2 cellular contexts compared by ENCODE assay signal in genomic region chr10:132436861-132437410, GRCh38.
TF ChIP-seq lines count a peak whose summit lies in the region.

No MANE protein-coding gene starts in this region.

TF ChIP-seq in HepG2, 621 proteins besides CTCF, POLR2A, EP300 and RAD21:
- TF ChIP-seq ZNF510 (CRISPR knock-in tag; IDR thresholded peaks at IDR 0.05; ENCODE audit: low read depth) (no peak), ZBTB33 (CRISPR knock-in tag; IDR thresholded peaks at IDR 0.05) (0 out of 2 replicates have a peak, but pooled peaks have one; percentile 27)

TF ChIP-seq in H1, 55 proteins besides CTCF, POLR2A, EP300 and RAD21:
- no peak for TF ChIP-seq CBX5 (IDR thresholded peaks at IDR 0.05; ENCODE audit: low read depth, low read length)
- no peak for TF ChIP-seq NRF1 (IDR thresholded peaks at IDR 0.05; ENCODE audit: low read depth, low read length)
- TF ChIP-seq RBBP5 (IDR thresholded peaks at IDR 0.05; ENCODE audit: borderline replicate concordance, low read depth, low read length) = no peak
- no peak for TF ChIP-seq EGR1 (IDR thresholded peaks at IDR 0.05; ENCODE audit: borderline replicate concordance, low read depth, low read length)
- TF ChIP-seq RXRA (IDR thresholded peaks at IDR 0.05; ENCODE audit: insufficient read depth, low read depth, low read length) = no peak
- TF ChIP-seq POU5F1 (IDR thresholded peaks at IDR 0.05; ENCODE audit: low read depth, low read length) = no peak
- TF ChIP-seq NANOG (IDR thresholded peaks at IDR 0.05; ENCODE audit: insufficient read depth, low read depth, low read length, poor library complexity, severe bottlenecking) = no peak
- TF ChIP-seq CBX8 (IDR thresholded peaks at IDR 0.05; ENCODE audit: borderline replicate concordance, low read depth, low read length) = no peak
- no peak for TF ChIP-seq GABPA (IDR thresholded peaks at IDR 0.05; ENCODE audit: borderline replicate concordance, insufficient read depth, low read length)
- TF ChIP-seq SIX5 (IDR thresholded peaks at IDR 0.05; ENCODE audit: low read depth, low read length) = no peak
- TF ChIP-seq FOSL1 (IDR thresholded peaks at IDR 0.05; ENCODE audit: insufficient read depth, low read depth, low read length) = no peak
- TF ChIP-seq, protein P1, sequence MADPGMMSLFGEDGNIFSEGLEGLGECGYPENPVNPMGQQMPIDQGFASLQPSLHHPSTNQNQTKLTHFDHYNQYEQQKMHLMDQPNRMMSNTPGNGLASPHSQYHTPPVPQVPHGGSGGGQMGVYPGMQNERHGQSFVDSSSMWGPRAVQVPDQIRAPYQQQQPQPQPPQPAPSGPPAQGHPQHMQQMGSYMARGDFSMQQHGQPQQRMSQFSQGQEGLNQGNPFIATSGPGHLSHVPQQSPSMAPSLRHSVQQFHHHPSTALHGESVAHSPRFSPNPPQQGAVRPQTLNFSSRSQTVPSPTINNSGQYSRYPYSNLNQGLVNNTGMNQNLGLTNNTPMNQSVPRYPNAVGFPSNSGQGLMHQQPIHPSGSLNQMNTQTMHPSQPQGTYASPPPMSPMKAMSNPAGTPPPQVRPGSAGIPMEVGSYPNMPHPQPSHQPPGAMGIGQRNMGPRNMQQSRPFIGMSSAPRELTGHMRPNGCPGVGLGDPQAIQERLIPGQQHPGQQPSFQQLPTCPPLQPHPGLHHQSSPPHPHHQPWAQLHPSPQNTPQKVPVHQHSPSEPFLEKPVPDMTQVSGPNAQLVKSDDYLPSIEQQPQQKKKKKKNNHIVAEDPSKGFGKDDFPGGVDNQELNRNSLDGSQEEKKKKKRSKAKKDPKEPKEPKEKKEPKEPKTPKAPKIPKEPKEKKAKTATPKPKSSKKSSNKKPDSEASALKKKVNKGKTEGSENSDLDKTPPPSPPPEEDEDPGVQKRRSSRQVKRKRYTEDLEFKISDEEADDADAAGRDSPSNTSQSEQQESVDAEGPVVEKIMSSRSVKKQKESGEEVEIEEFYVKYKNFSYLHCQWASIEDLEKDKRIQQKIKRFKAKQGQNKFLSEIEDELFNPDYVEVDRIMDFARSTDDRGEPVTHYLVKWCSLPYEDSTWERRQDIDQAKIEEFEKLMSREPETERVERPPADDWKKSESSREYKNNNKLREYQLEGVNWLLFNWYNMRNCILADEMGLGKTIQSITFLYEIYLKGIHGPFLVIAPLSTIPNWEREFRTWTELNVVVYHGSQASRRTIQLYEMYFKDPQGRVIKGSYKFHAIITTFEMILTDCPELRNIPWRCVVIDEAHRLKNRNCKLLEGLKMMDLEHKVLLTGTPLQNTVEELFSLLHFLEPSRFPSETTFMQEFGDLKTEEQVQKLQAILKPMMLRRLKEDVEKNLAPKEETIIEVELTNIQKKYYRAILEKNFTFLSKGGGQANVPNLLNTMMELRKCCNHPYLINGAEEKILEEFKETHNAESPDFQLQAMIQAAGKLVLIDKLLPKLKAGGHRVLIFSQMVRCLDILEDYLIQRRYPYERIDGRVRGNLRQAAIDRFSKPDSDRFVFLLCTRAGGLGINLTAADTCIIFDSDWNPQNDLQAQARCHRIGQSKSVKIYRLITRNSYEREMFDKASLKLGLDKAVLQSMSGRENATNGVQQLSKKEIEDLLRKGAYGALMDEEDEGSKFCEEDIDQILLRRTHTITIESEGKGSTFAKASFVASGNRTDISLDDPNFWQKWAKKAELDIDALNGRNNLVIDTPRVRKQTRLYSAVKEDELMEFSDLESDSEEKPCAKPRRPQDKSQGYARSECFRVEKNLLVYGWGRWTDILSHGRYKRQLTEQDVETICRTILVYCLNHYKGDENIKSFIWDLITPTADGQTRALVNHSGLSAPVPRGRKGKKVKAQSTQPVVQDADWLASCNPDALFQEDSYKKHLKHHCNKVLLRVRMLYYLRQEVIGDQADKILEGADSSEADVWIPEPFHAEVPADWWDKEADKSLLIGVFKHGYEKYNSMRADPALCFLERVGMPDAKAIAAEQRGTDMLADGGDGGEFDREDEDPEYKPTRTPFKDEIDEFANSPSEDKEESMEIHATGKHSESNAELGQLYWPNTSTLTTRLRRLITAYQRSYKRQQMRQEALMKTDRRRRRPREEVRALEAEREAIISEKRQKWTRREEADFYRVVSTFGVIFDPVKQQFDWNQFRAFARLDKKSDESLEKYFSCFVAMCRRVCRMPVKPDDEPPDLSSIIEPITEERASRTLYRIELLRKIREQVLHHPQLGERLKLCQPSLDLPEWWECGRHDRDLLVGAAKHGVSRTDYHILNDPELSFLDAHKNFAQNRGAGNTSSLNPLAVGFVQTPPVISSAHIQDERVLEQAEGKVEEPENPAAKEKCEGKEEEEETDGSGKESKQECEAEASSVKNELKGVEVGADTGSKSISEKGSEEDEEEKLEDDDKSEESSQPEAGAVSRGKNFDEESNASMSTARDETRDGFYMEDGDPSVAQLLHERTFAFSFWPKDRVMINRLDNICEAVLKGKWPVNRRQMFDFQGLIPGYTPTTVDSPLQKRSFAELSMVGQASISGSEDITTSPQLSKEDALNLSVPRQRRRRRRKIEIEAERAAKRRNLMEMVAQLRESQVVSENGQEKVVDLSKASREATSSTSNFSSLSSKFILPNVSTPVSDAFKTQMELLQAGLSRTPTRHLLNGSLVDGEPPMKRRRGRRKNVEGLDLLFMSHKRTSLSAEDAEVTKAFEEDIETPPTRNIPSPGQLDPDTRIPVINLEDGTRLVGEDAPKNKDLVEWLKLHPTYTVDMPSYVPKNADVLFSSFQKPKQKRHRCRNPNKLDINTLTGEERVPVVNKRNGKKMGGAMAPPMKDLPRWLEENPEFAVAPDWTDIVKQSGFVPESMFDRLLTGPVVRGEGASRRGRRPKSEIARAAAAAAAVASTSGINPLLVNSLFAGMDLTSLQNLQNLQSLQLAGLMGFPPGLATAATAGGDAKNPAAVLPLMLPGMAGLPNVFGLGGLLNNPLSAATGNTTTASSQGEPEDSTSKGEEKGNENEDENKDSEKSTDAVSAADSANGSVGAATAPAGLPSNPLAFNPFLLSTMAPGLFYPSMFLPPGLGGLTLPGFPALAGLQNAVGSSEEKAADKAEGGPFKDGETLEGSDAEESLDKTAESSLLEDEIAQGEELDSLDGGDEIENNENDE (IDR thresholded peaks at IDR 0.05; ENCODE audit: insufficient replicate concordance, low read length) = no peak
- TF ChIP-seq HDAC6 (IDR thresholded peaks at IDR 0.05; ENCODE audit: low read depth, low read length) = no peak
- TF ChIP-seq, protein P2, sequence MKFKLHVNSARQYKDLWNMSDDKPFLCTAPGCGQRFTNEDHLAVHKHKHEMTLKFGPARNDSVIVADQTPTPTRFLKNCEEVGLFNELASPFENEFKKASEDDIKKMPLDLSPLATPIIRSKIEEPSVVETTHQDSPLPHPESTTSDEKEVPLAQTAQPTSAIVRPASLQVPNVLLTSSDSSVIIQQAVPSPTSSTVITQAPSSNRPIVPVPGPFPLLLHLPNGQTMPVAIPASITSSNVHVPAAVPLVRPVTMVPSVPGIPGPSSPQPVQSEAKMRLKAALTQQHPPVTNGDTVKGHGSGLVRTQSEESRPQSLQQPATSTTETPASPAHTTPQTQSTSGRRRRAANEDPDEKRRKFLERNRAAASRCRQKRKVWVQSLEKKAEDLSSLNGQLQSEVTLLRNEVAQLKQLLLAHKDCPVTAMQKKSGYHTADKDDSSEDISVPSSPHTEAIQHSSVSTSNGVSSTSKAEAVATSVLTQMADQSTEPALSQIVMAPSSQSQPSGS (IDR thresholded peaks at IDR 0.05; ENCODE audit: low read length) = no peak
- TF ChIP-seq TAF7 (optimal IDR thresholded peaks at IDR 0.05; ENCODE audit: borderline replicate concordance, low read depth, low read length) = no peak
- no peak for TF ChIP-seq BACH1 (IDR thresholded peaks at IDR 0.05; ENCODE audit: low read length)
- TF ChIP-seq, protein P3, sequence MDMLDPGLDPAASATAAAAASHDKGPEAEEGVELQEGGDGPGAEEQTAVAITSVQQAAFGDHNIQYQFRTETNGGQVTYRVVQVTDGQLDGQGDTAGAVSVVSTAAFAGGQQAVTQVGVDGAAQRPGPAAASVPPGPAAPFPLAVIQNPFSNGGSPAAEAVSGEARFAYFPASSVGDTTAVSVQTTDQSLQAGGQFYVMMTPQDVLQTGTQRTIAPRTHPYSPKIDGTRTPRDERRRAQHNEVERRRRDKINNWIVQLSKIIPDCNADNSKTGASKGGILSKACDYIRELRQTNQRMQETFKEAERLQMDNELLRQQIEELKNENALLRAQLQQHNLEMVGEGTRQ (IDR thresholded peaks at IDR 0.05; ENCODE audit: low read length) = no peak
- no peak for TF ChIP-seq SIN3A (conservative IDR thresholded peaks at IDR 0.05 in 1 of 2, IDR thresholded peaks at IDR 0.05 in 1 of 2; ENCODE audit: low read depth in 1 of 2, low read length in 2 of 2)
- TF ChIP-seq HDAC2 (IDR thresholded peaks at IDR 0.05; ENCODE audit: borderline replicate concordance in 1 of 2, low read depth in 2 of 2, low read length in 2 of 2) = no peak
- no peak for TF ChIP-seq MAFK (IDR thresholded peaks at IDR 0.05; ENCODE audit: low read depth, low read length)
